29 cellular contexts compared by ENCODE assay signal in genomic region chr17:41563607-41564006, GRCh38. TPM values are rescaled to one million over a fixed set of nuclear protein-coding genes. Genes with fewer than 3 reads are reported as not detected.
DNase-seq lines count a peak whose midpoint lies in the region; ATAC-seq and TF ChIP-seq lines count a peak whose summit lies in the region.
"Had no signal": no experiment of that assay in that cellular context is flagged by ENCODE, and none has a peak within 500 bp of the region (broad histone marks: within the 10 kb centered on the region; RNA-seq: fewer than 3 reads in every experiment).

No MANE protein-coding gene starts in this region.

- DNase-seq in IMR-90: no peak
- peak; percentile 72 for DNase-seq in RPMI8226
- DNase-seq in SKM-1 (lab: John Stamatoyannopoulos, UW; ENCODE audit: unreplicated experiment): no peak
- no peak for DNase-seq in NCI-H187 treated with DMSO at 0.1 percent for 48 hours (lab: John Stamatoyannopoulos, UW)
- no peak for DNase-seq in activated CD8-positive, alpha-beta memory T cell treated with anti-CD3 and anti-CD28 coated beads, Interleukin-2, amount 50 U/mL, for 48 hours
- DNase-seq: activated B cell treated with CpG ODN at 0.5 μM for 24 hours; activated CD4-positive, alpha-beta T cell treated with anti-CD3 and anti-CD28 coated beads, Interleukin-2, amount 10 ng/mL, durations not matched to agents 7 days and 5 days; activated effector memory CD4-positive, alpha-beta T cell treated with anti-CD3 and anti-CD28 coated beads, Interleukin-2, amount 50 U/mL, for 16 hours; activated naive CD8-positive, alpha-beta T cell treated with anti-CD3 and anti-CD28 coated beads for 36 hours; activated T-cell treated with anti-CD3 and anti-CD28 coated beads, Interleukin-2, amount 50 U/mL, for 1 hour; anterior cingulate cortex; BE2C; CD8-positive, alpha-beta T cell; colonic mucosa; effector memory CD4-positive, alpha-beta T cell; erythroblast; NCI-H1694; NCI-H510A treated with DMSO at 0.1 percent for 48 hours; PC-9; right cardiac atrium; SK-N-SH; stimulated activated CD8-positive, alpha-beta memory T cell treated with anti-CD3 and anti-CD28 coated beads, Interleukin-4, amount 100 ng/mL, for 48 hours had no signal

- in situ Hi-C loops in IMR-90 (cut with MboI; ENCODE audit: low sequenced_read_pairs): no loop called here

- no TSS peak for BruUV-seq in IMR-90 (replicated peaks; lab: Mats Ljungman, UMichigan)

- H2AFZ ChIP-seq in IMR-90 (replicated peaks; ENCODE audit: low read length, poor library complexity): no peak overlapping the region
- H2AFZ ChIP-seq in parathyroid adenoma: peak overlapping the region; percentile 66
- H2AFZ ChIP-seq: PC-9 had no signal

- no peak for TF ChIP-seq RAD21 in IMR-90 (IDR thresholded peaks at IDR 0.05; ENCODE audit: low read length)

- H3K9me3 ChIP-seq in IMR-90 (ENCODE audit: control insufficient read depth, insufficient read depth, low read length): 0 out of 2 replicates have a peak, but pooled peaks cover 1% of the 10 kb centered on the region
- H3K9me3 ChIP-seq in parathyroid adenoma (ENCODE audit: control insufficient read depth, low read length): no peaks in the 10 kb centered on the region
- H3K9me3 ChIP-seq: BE2C, breast epithelium, colonic mucosa, SK-N-SH, vagina had no signal

- H4K8ac ChIP-seq in IMR-90 (ENCODE audit: low read depth in 2 of 2, low read length in 2 of 2): no peak overlapping the region

- no peak overlapping the region for H3K27ac ChIP-seq in IMR-90 (ENCODE audit: insufficient read depth, low read length)
- H3K27ac ChIP-seq in parathyroid adenoma: no peak overlapping the region
- H3K27ac ChIP-seq: breast epithelium, colonic mucosa, PC-9, vagina had no signal

- H2AK9ac ChIP-seq in IMR-90 (replicated peaks; ENCODE audit: low read depth, low read length, poor library complexity): no peak overlapping the region

- no peak overlapping the region for H2BK120ac ChIP-seq in IMR-90 (ENCODE audit: low read depth, low read length)

- H3K9me1 ChIP-seq in IMR-90 (ENCODE audit: insufficient read depth, low read length): no peaks in the 10 kb centered on the region; the same call in 1 of the 2 replicates

- no peak overlapping the region for H3K18ac ChIP-seq in IMR-90 (ENCODE audit: low read depth, low read length)

- WGBS in IMR-90 (ENCODE audit: extremely low coverage in 2 of 2, insufficient read length in 1 of 2), 2 experiments: 14% methylated on average over 2 of the region's 3 CpGs; no CpG with 5 or more reads in 1 of the 2 experiments

- no peaks in the 10 kb centered on the region for H3K79me1 ChIP-seq in IMR-90 (ENCODE audit: low read depth in 1 of 2, low read length in 2 of 2)

- no peak overlapping the region for H3K14ac ChIP-seq in IMR-90 (replicated peaks; ENCODE audit: low read depth, low read length)

- H3K4me2 ChIP-seq in IMR-90 (ENCODE audit: low read depth, low read length) (no peak overlapping the region), parathyroid adenoma (ENCODE audit: low read length) (no peak overlapping the region)
- H3K4me2 ChIP-seq: PC-9, SK-N-SH had no signal

- H4K91ac ChIP-seq in IMR-90 (ENCODE audit: insufficient read depth, low read depth, low read length): no peak overlapping the region

- intact Hi-C loops in IMR-90 (cut with micrococcal nuclease): no loop called here

- no peak overlapping the region for H3K23ac ChIP-seq in IMR-90 (ENCODE audit: low read depth, low read length)

- no peaks in the 10 kb centered on the region for H3K36me3 ChIP-seq in IMR-90 (ENCODE audit: control insufficient read depth, insufficient read depth, low read length)
- no peaks in the 10 kb centered on the region for H3K36me3 ChIP-seq in parathyroid adenoma (ENCODE audit: control insufficient read depth, insufficient read depth, low read length)
- H3K36me3 ChIP-seq: BE2C, breast epithelium, colonic mucosa, vagina had no signal

- TF ChIP-seq CTCF in IMR-90 (conservative IDR thresholded peaks at IDR 0.05; ENCODE audit: low read depth, low read length) (no peak), parathyroid adenoma (IDR thresholded peaks at IDR 0.05) (no peak)

- H3K4me3 ChIP-seq in IMR-90 (ENCODE audit: insufficient read depth, low read depth, low read length) (no peak overlapping the region), parathyroid adenoma (ENCODE audit: low read depth, low read length) (no peak overlapping the region)
- H3K4me3 ChIP-seq: breast epithelium, colonic mucosa, PC-9, vagina had no signal

- peaks cover 66% of the 10 kb centered on the region for H3K27me3 ChIP-seq in IMR-90 (ENCODE audit: control insufficient read depth, insufficient read depth, low read length)
- no peaks in the 10 kb centered on the region for H3K27me3 ChIP-seq in parathyroid adenoma (ENCODE audit: control insufficient read depth, insufficient read depth, low read length)
- H3K27me3 ChIP-seq: BE2C, breast epithelium, colonic mucosa, vagina had no signal

- H3K9ac ChIP-seq in IMR-90 (ENCODE audit: low read depth, low read length) (no peak overlapping the region), parathyroid adenoma (no peak overlapping the region)
- H3K9ac ChIP-seq: SK-N-SH had no signal

- H2AK5ac ChIP-seq in IMR-90 (ENCODE audit: low read depth, low read length): no peak overlapping the region

- CTCF ChIA-PET in IMR-90 (lab: Yijun Ruan, JAX): interaction anchor here (2.0 kb wide), 1 partner anchor 15 kb away, joined by 8 read pairs; no protein-coding TSS in a partner anchor

- TF ChIP-seq POLR2A in IMR-90 (IDR thresholded peaks at IDR 0.05; ENCODE audit: low read depth, low read length): no peak

- dilution Hi-C loops in IMR-90 (cut with HindIII; ENCODE audit: low sequenced_read_pairs, unreplicated experiment): no loop called here

- no peak overlapping the region for H2BK20ac ChIP-seq in IMR-90 (ENCODE audit: low read depth, low read length)

- H4K5ac ChIP-seq in IMR-90 (ENCODE audit: low read depth, low read length): no peak overlapping the region

- H2BK15ac ChIP-seq in IMR-90 (ENCODE audit: low read depth, low read length): no peak overlapping the region

- H2BK5ac ChIP-seq in IMR-90 (ENCODE audit: low read depth, low read length, poor library complexity, severe bottlenecking): no peak overlapping the region

- no peak for ATAC-seq in IMR-90 (ENCODE audit: low read depth)
- ATAC-seq: CD8-positive, alpha-beta T cell; left lobe of liver; right cardiac atrium; Right ventricle myocardium inferior had no signal

- H3K4me1 ChIP-seq in IMR-90 (ENCODE audit: control insufficient read depth, insufficient read depth, low read length): no peaks in the 10 kb centered on the region
- H3K4me1 ChIP-seq in parathyroid adenoma: peaks cover 6% of the 10 kb centered on the region
- H3K4me1 ChIP-seq: breast epithelium, colonic mucosa, vagina had no signal

- H3K56ac ChIP-seq in IMR-90 (ENCODE audit: extremely low read depth, insufficient read depth, low read length): no peak overlapping the region

- no peak overlapping the region for H3K4ac ChIP-seq in IMR-90 (ENCODE audit: low read depth, low read length)

- no peaks in the 10 kb centered on the region for H4K20me1 ChIP-seq in IMR-90 (ENCODE audit: insufficient read depth, low read length)

- H3K79me2 ChIP-seq in parathyroid adenoma: no peaks in the 10 kb centered on the region

- POLR2A ChIA-PET in IMR-90 (lab: Charles Lee; ENCODE audit: unreplicated experiment): no interaction called here

TF ChIP-seq in IMR-90, 13 proteins besides CTCF, POLR2A, EP300 and RAD21:
- TF ChIP-seq MAFK (IDR thresholded peaks at IDR 0.05; ENCODE audit: low read depth, low read length): peak; percentile 45
- no peak for TF ChIP-seq NFE2L2 (IDR thresholded peaks at IDR 0.05; ENCODE audit: low read depth, low read length)

RNA-seq across cellular contexts. Expression of gene KRT9, which starts 8.3 kb away (rescaled TPM):
- not detected in 2 replicates for total RNA-seq in IMR-90 (2012; rRNA removed)
- not detected in 2 replicates for polyA plus RNA-seq in IMR-90 (2012; rRNA removed)
- polyA plus RNA-seq in IMR-90 (2012; cell fraction: cytosol; rRNA removed): not detected in 2 replicates
- not detected in 2 replicates for polyA plus RNA-seq in IMR-90 (2012; cell fraction: nucleus; rRNA removed; ENCODE audit: low replicate concordance)
- total RNA-seq: activated B cell treated with CpG ODN at 0.5 μM for 24 hours; activated CD4-positive, alpha-beta T cell treated with anti-CD3 and anti-CD28 coated beads, Interleukin-2, amount 10 ng/mL, durations not matched to agents 7 days and 5 days; activated CD8-positive, alpha-beta memory T cell treated with anti-CD3 and anti-CD28 coated beads for 36 hours; activated naive CD8-positive, alpha-beta T cell treated with anti-CD3 and anti-CD28 coated beads for 36 hours; CD8-positive, alpha-beta T cell; colonic mucosa; left lobe of liver; LHCN-M2; right cardiac atrium; Right ventricle myocardium inferior; vagina had no signal
- polyA plus RNA-seq: right cardiac atrium, SK-N-SH had no signal

RNA-seq across cellular contexts. Expression of gene KRT14, which starts 23.1 kb away (rescaled TPM):
- not detected in 2 replicates for total RNA-seq in IMR-90 (2012; rRNA removed)
- polyA plus RNA-seq in IMR-90 (2012; rRNA removed): not detected in 2 replicates
- not detected in 2 replicates for polyA plus RNA-seq in IMR-90 (2012; cell fraction: cytosol; rRNA removed)
- polyA plus RNA-seq in IMR-90 (2012; cell fraction: nucleus; rRNA removed; ENCODE audit: low replicate concordance): 0.06 TPM in 1 of 2 replicates, not detected in the other
- total RNA-seq: activated B cell treated with CpG ODN at 0.5 μM for 24 hours; activated CD4-positive, alpha-beta T cell treated with anti-CD3 and anti-CD28 coated beads, Interleukin-2, amount 10 ng/mL, durations not matched to agents 7 days and 5 days; activated CD8-positive, alpha-beta memory T cell treated with anti-CD3 and anti-CD28 coated beads for 36 hours; activated naive CD8-positive, alpha-beta T cell treated with anti-CD3 and anti-CD28 coated beads for 36 hours; CD8-positive, alpha-beta T cell; colonic mucosa; left lobe of liver; LHCN-M2; right cardiac atrium; Right ventricle myocardium inferior had no signal
- polyA plus RNA-seq: SK-N-SH had no signal

RNA-seq across cellular contexts. Expression of gene KRT19, which starts 35.5 kb away (rescaled TPM):
- total RNA-seq in IMR-90 (2012; rRNA removed): 14.7 and 18.1 TPM in 2 replicates
- 12.0 and 12.5 TPM in 2 replicates for polyA plus RNA-seq in IMR-90 (2012; rRNA removed)
- polyA plus RNA-seq in IMR-90 (2012; cell fraction: cytosol; rRNA removed): 12.7 and 12.8 TPM in 2 replicates
- 5.0 and 8.4 TPM in 2 replicates for polyA plus RNA-seq in IMR-90 (2012; cell fraction: nucleus; rRNA removed; ENCODE audit: low replicate concordance)
- total RNA-seq: activated B cell treated with CpG ODN at 0.5 μM for 24 hours; activated CD4-positive, alpha-beta T cell treated with anti-CD3 and anti-CD28 coated beads, Interleukin-2, amount 10 ng/mL, durations not matched to agents 7 days and 5 days; activated CD8-positive, alpha-beta memory T cell treated with anti-CD3 and anti-CD28 coated beads for 36 hours; activated naive CD8-positive, alpha-beta T cell treated with anti-CD3 and anti-CD28 coated beads for 36 hours; CD8-positive, alpha-beta T cell; LHCN-M2 had no signal

RNA-seq across cellular contexts. Expression of gene KRT15, which starts 44.9 kb away (rescaled TPM):
- total RNA-seq in IMR-90 (2012; rRNA removed): 2.9 and 3.6 TPM in 2 replicates
- 5.3 and 7.6 TPM in 2 replicates for polyA plus RNA-seq in IMR-90 (2012; rRNA removed)
- polyA plus RNA-seq in IMR-90 (2012; cell fraction: cytosol; rRNA removed): 3.4 and 3.7 TPM in 2 replicates
- 17.3 and 18.6 TPM in 2 replicates for polyA plus RNA-seq in IMR-90 (2012; cell fraction: nucleus; rRNA removed; ENCODE audit: low replicate concordance)
- total RNA-seq: activated B cell treated with CpG ODN at 0.5 μM for 24 hours; activated CD4-positive, alpha-beta T cell treated with anti-CD3 and anti-CD28 coated beads, Interleukin-2, amount 10 ng/mL, durations not matched to agents 7 days and 5 days; activated CD8-positive, alpha-beta memory T cell treated with anti-CD3 and anti-CD28 coated beads for 36 hours; activated naive CD8-positive, alpha-beta T cell treated with anti-CD3 and anti-CD28 coated beads for 36 hours; CD8-positive, alpha-beta T cell; Right ventricle myocardium inferior had no signal
- polyA plus RNA-seq: right cardiac atrium had no signal

RNA-seq across cellular contexts. Expression of gene KRT16, which starts 49.0 kb away (rescaled TPM):
- total RNA-seq in IMR-90 (2012; rRNA removed): not detected in 2 replicates
- not detected in 2 replicates for polyA plus RNA-seq in IMR-90 (2012; rRNA removed)
- polyA plus RNA-seq in IMR-90 (2012; cell fraction: cytosol; rRNA removed): not detected in 2 replicates
- polyA plus RNA-seq in IMR-90 (2012; cell fraction: nucleus; rRNA removed; ENCODE audit: low replicate concordance): 0.09 TPM in 1 of 2 replicates, not detected in the other
- total RNA-seq: activated B cell treated with CpG ODN at 0.5 μM for 24 hours; activated CD4-positive, alpha-beta T cell treated with anti-CD3 and anti-CD28 coated beads, Interleukin-2, amount 10 ng/mL, durations not matched to agents 7 days and 5 days; activated CD8-positive, alpha-beta memory T cell treated with anti-CD3 and anti-CD28 coated beads for 36 hours; activated naive CD8-positive, alpha-beta T cell treated with anti-CD3 and anti-CD28 coated beads for 36 hours; CD8-positive, alpha-beta T cell; colonic mucosa; left lobe of liver; LHCN-M2; right cardiac atrium; Right ventricle myocardium inferior had no signal
- polyA plus RNA-seq: SK-N-SH had no signal
